ENCODE assay signal across 8 cellular contexts in genomic region chr5:139560752-139561654, GRCh38. TPM values are rescaled to one million over a fixed set of nuclear protein-coding genes. Genes with fewer than 3 reads are reported as not detected.
DNase-seq lines count a peak whose midpoint lies in the region; ATAC-seq, FAIRE-seq and TF ChIP-seq lines count a peak whose summit lies in the region.

TSS of gene UBE2D2 (plus strand) at chr5:139561339. CDS start at chr5:139561792, 453 bp downstream.

- H3K27ac ChIP-seq in ascending aorta (peak within 1 kb of the TSS; percentile 96 to 99), right cardiac atrium (ENCODE audit: low read length) (peak within 1 kb of the TSS; percentile 92)

- DNase-seq in GM18507 (ENCODE audit: extremely low spot score, insufficient read length, low read depth) (peak; percentile 96), NCI-H2029 (lab: John Stamatoyannopoulos, UW) (peak; percentile 98), ascending aorta (ENCODE audit: low spot score in 2 of 2) (peak; percentile 78 to 98), right cardiac atrium (peak; percentile 98 to 99 (median 99)), pulmonary artery endothelial cell (ENCODE audit: low read depth, low spot score) (peak; percentile 98), urothelium cell line (ENCODE audit: low spot score) (peak; percentile 95)
- DNase-seq in T-helper 2 cell treated with Interferon-gamma antibody and Interleukin-4, amounts not matched to agents 5 μg/mL and 100 μg/mL, for 36 hours (ENCODE audit: low spot score), result peak; percentile 95

- H3K4me1 ChIP-seq in ascending aorta (peaks cover 14 to 38% of the 10 kb centered on the region in 2 donors), right cardiac atrium (ENCODE audit: control insufficient read depth, insufficient read depth, low read length) (peaks cover 6% of the 10 kb centered on the region)

- H3K4me3 ChIP-seq in ascending aorta (peak within 1 kb of the TSS; percentile 86 to 91), right cardiac atrium (ENCODE audit: low read length) (peak within 1 kb of the TSS; percentile 86)

- peak within 1 kb of the TSS; percentile 96 for H3K27ac Mint-ChIP-seq in T-helper 2 cell treated with Interferon-gamma antibody and Interleukin-4, amounts not matched to agents 5 μg/mL and 100 μg/mL, for 36 hours

- intact Hi-C loops in ascending aorta (cut with DNase I), result loop anchor here (1.0 to 10.0 kb wide), 5 partner anchors 43 to 266 kb away; partner anchors contain the start of genes DNAJC18, MATR3 and SPATA24
- intact Hi-C loops in right cardiac atrium (cut with DNase I), result no loop called here

- H3K27me3 Mint-ChIP-seq in T-helper 2 cell treated with Interferon-gamma antibody and Interleukin-4, amounts not matched to agents 5 μg/mL and 100 μg/mL, for 36 hours (ENCODE audit: low read depth), result no peaks in the 10 kb centered on the region

- ATAC-seq in HG02973 (IDR thresholded peaks at IDR 0.05; ENCODE audit: unreplicated experiment) (peak; percentile 79), right cardiac atrium (peak; percentile 99)

- TF ChIP-seq CTCF in ascending aorta (IDR thresholded peaks at IDR 0.05), result no peak

- H3K27me3 ChIP-seq in ascending aorta, result no peaks in the 10 kb centered on the region
- H3K27me3 ChIP-seq in right cardiac atrium (ENCODE audit: control insufficient read depth, insufficient read depth), result no peaks in the 10 kb centered on the region

- H3K9me3 ChIP-seq in ascending aorta (no peaks in the 10 kb centered on the region), right cardiac atrium (ENCODE audit: control insufficient read depth, low read length) (no peaks in the 10 kb centered on the region)

- under 1% methylated on average over 89 of the region's 89 CpGs for WGBS in right cardiac atrium

- peaks cover 21% of the 10 kb centered on the region for H3K4me1 Mint-ChIP-seq in T-helper 2 cell treated with Interferon-gamma antibody and Interleukin-4, amounts not matched to agents 5 μg/mL and 100 μg/mL, for 36 hours (ENCODE audit: low read depth)

- FAIRE-seq in GM18507 (lab: Jason Lieb, UNC), result peak; percentile 97
- peak; percentile 9 for FAIRE-seq in urothelium cell line (lab: Jason Lieb, UNC)

- H3K36me3 ChIP-seq in ascending aorta, result no peaks in the 10 kb centered on the region

- peak within 1 kb of the TSS; percentile 99 for H3K4me3 Mint-ChIP-seq in T-helper 2 cell treated with Interferon-gamma antibody and Interleukin-4, amounts not matched to agents 5 μg/mL and 100 μg/mL, for 36 hours

- H3K36me3 Mint-ChIP-seq in T-helper 2 cell treated with Interferon-gamma antibody and Interleukin-4, amounts not matched to agents 5 μg/mL and 100 μg/mL, for 36 hours (ENCODE audit: low read depth), result peaks cover 28% of the 10 kb centered on the region

- H3K9me3 Mint-ChIP-seq in T-helper 2 cell treated with Interferon-gamma antibody and Interleukin-4, amounts not matched to agents 5 μg/mL and 100 μg/mL, for 36 hours, result no peaks in the 10 kb centered on the region

RNA-seq across cellular contexts. Expression of gene UBE2D2, which starts in this region (rescaled TPM):
- total RNA-seq in ascending aorta (65.9 TPM), right cardiac atrium (100 to 1,000 TPM; 112 to 138 (median 120) TPM), pulmonary artery endothelial cell (66.0 and 71.1 TPM in 2 replicates)
- polyA plus RNA-seq in right cardiac atrium, result 111 TPM

Comparison
In these comparisons a context has a peak if more than half of its experiments do, and no peak if none do; other contexts are left out.
1. Peak in every context shown above with its lines: DNase-seq, ATAC-seq, H3K4me3 ChIP-seq and H3K27ac ChIP-seq.